Comparison of ENCODE assay signal across 8 cellular contexts in the genomic region with DNA sequence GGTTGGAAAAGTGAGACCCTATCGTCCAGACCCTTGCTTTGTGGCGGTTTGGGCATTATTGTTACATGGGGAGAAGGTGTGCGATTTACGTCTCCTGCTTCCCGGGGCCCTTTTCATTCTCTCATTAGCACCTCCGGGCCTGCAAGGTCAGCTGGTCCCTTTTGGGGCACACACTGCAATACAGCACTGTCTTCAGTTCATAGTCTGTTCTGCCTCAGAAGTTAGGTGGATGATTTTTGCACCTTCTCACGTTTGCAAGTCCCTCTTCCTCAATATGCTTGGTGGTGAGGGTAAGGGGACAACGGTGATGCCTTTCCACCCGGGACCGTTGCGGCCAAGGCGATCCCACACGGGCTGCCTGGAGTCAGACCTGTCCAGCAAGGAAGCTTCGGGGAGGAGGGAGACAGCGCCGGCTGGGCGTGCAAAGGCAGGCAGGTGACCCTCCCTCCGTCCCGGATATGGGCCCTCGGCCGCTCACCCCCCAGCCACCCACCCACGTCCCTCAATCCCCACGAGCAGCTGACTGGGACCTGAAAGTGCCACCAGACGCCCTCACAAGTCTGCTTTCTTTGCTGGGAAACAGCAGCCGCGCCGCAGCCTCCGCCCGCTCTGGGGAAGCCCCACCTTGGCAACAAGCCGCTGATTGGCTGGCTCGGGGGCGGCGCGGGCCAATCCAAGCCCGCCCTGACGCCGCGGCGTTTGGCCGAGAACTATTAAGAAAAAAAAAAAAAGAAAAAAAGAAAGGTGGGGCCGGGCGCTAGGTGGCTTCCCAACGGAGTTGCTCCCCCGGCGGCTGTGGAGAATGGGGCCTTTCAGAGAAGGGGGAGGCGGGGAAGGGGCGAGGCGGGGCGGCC. TPM values are rescaled to one million over a fixed set of nuclear protein-coding genes. Genes with fewer than 3 reads are reported as not detected.
DNase-seq lines count a peak whose midpoint lies in the region; ATAC-seq and TF ChIP-seq lines count a peak whose summit lies in the region.

No MANE protein-coding gene starts in this region.

- CTCF ChIA-PET in BJ (lab: Yijun Ruan, JAX), result interaction anchor here (0.8 to 9.3 kb wide), 13 partner anchors 9 to 161 kb away, joined by 3 to 75 read pairs (median 4); no protein-coding TSS in a partner anchor
- CTCF ChIA-PET in activated CD4-positive, alpha-beta T cell treated with anti-CD3 and anti-CD28 coated beads, Interleukin-2, amount 10 ng/mL, durations not matched to agents 7 days and 5 days (lab: Charles Lee), result interaction anchor here (0.6 to 10.2 kb wide), 14 partner anchors 9 to 288 kb away, joined by 3 to 169 read pairs (median 4); a partner anchor contains a TSS

- H3K4me1 Mint-ChIP-seq in activated CD4-positive, alpha-beta T cell treated with anti-CD3 and anti-CD28 coated beads, Interleukin-2, amount 10 ng/mL, durations not matched to agents 7 days and 5 days, result peaks cover 64% of the 10 kb centered on the region

- H3K9me3 ChIP-seq in left lung, result no peaks in the 10 kb centered on the region

- no peaks in the 10 kb centered on the region for H3K36me3 Mint-ChIP-seq in activated CD4-positive, alpha-beta T cell treated with anti-CD3 and anti-CD28 coated beads, Interleukin-2, amount 10 ng/mL, durations not matched to agents 7 days and 5 days (ENCODE audit: low read depth)

- intact Hi-C loops in left lung (cut with DNase I), result no loop called here

- H3K4me3 ChIP-seq in BJ (ENCODE audit: low read depth, low read length), result peak overlapping the region; percentile 49
- H3K4me3 ChIP-seq in left lung, result peak overlapping the region; percentile 34 to 56

- peak overlapping the region; percentile 97 for H3K27ac ChIP-seq in left lung

- H3K27ac Mint-ChIP-seq in activated CD4-positive, alpha-beta T cell treated with anti-CD3 and anti-CD28 coated beads, Interleukin-2, amount 10 ng/mL, durations not matched to agents 7 days and 5 days, result peak overlapping the region; percentile 98

- H3K36me3 ChIP-seq in BJ (ENCODE audit: control insufficient read depth, insufficient read depth, low read length), result no peaks in the 10 kb centered on the region
- no peaks in the 10 kb centered on the region for H3K36me3 ChIP-seq in left lung

- peaks cover 48 to 62% of the 10 kb centered on the region in 2 donors for H3K4me1 ChIP-seq in left lung

- TF ChIP-seq CTCF in BJ (IDR thresholded peaks at IDR 0.05; ENCODE audit: insufficient read depth, low read depth, low read length) (no peak), left lung (IDR thresholded peaks at IDR 0.05) (no peak)

- ATAC-seq in GM19328 (IDR thresholded peaks at IDR 0.05; ENCODE audit: unreplicated experiment) (peak; percentile 67), HG03469 (IDR thresholded peaks at IDR 0.05; ENCODE audit: unreplicated experiment) (peak; percentile 38), left lung (peak; percentile 83)

- H3K4me3 Mint-ChIP-seq in activated CD4-positive, alpha-beta T cell treated with anti-CD3 and anti-CD28 coated beads, Interleukin-2, amount 10 ng/mL, durations not matched to agents 7 days and 5 days, result peak overlapping the region; percentile 73

- peaks cover 32% of the 10 kb centered on the region for H3K27me3 ChIP-seq in BJ (ENCODE audit: control insufficient read depth, insufficient read depth, low read length)
- H3K27me3 ChIP-seq in left lung, result no peaks in the 10 kb centered on the region

- H3K27me3 Mint-ChIP-seq in activated CD4-positive, alpha-beta T cell treated with anti-CD3 and anti-CD28 coated beads, Interleukin-2, amount 10 ng/mL, durations not matched to agents 7 days and 5 days, result no peaks in the 10 kb centered on the region

- POLR2A ChIA-PET in BJ (lab: Charles Lee), result no interaction called here
- POLR2A ChIA-PET in activated CD4-positive, alpha-beta T cell treated with anti-CD3 and anti-CD28 coated beads, Interleukin-2, amount 10 ng/mL, durations not matched to agents 7 days and 5 days (lab: Charles Lee), result interaction anchor here (0.6 to 2.2 kb wide), 3 partner anchors 15 to 52 kb away, joined by 5 to 6 read pairs (median 6); no protein-coding TSS in a partner anchor

- no peaks in the 10 kb centered on the region for H3K9me3 Mint-ChIP-seq in activated CD4-positive, alpha-beta T cell treated with anti-CD3 and anti-CD28 coated beads, Interleukin-2, amount 10 ng/mL, durations not matched to agents 7 days and 5 days

- DNase-seq in BJ (ENCODE audit: low read depth) (no peak), NCI-H526 (lab: John Stamatoyannopoulos, UW) (peak; percentile 78 to 94), dedifferentiated amniotic fluid mesenchymal stem cell (ENCODE audit: extremely low spot score) (peak; percentile 78), left lung (peak; percentile 96)
- peak; percentile 95 for DNase-seq in activated CD4-positive, alpha-beta T cell treated with anti-CD3 and anti-CD28 coated beads, Interleukin-2, amount 10 ng/mL, durations not matched to agents 7 days and 5 days
- peak; percentile 86 to 88 for DNase-seq in stimulated activated CD4-positive, alpha-beta T cell treated with anti-CD3 and anti-CD28 coated beads, Interleukin-2, amount 100 ng/mL, for 48 hours

RNA-seq across cellular contexts. Expression of a gene that starts 21.7 kb away (rescaled TPM):
- polyA plus RNA-seq in BJ (2011; rRNA removed), result 22.8 and 23.7 TPM in 2 replicates
- polyA minus RNA-seq in BJ (2011; rRNA and poly(A)+ RNA removed), result 9.9 and 17.3 TPM in 2 replicates
- 10 to 100 TPM; 73.6 to 82.3 TPM for total RNA-seq in activated CD4-positive, alpha-beta T cell treated with anti-CD3 and anti-CD28 coated beads, Interleukin-2, amount 10 ng/mL, durations not matched to agents 7 days and 5 days
- total RNA-seq in left lung, result 10 to 100 TPM; 56.2 to 84.8 TPM

RNA-seq across cellular contexts. Expression of a gene that starts 23.9 kb away (rescaled TPM):
- 14.0 and 18.0 TPM in 2 replicates for polyA plus RNA-seq in BJ (2011; rRNA removed)
- 1.8 and 2.3 TPM in 2 replicates for polyA minus RNA-seq in BJ (2011; rRNA and poly(A)+ RNA removed)
- not detected for total RNA-seq in activated CD4-positive, alpha-beta T cell treated with anti-CD3 and anti-CD28 coated beads, Interleukin-2, amount 10 ng/mL, durations not matched to agents 7 days and 5 days
- 10 to 100 TPM; 36.6 to 59.8 TPM for total RNA-seq in left lung

Comparison
In these comparisons a context has a peak if more than half of its experiments do, and no peak if none do; other contexts are left out.
1. RNA of a gene that starts 23.9 kb away (total RNA-seq): 36.6 to 59.8 TPM in left lung; not detected in activated CD4-positive, alpha-beta T cell treated with anti-CD3 and anti-CD28 coated beads, Interleukin-2, amount 10 ng/mL, durations not matched to agents 7 days and 5 days; every median in the first group is over 10 times any median in the second.
2. Peak in every context shown above with its lines, with median percentiles within 50 percentile points of each other: ATAC-seq.